Comparison of ENCODE assay signal across 1 cellular context in genomic region chr21:29300547-29301138, GRCh38.
TF ChIP-seq lines count a peak whose summit lies in the region.

No MANE protein-coding gene starts in this region.

TF ChIP-seq in HepG2, 621 proteins besides CTCF, POLR2A, EP300 and RAD21 (continued from another document):
- TF ChIP-seq EZH2 (conservative IDR thresholded peaks at IDR 0.05; ENCODE audit: low read depth, low read length) (no peak), THAP8 (CRISPR knock-in tag; IDR thresholded peaks at IDR 0.05; ENCODE audit: borderline replicate concordance) (no peak), ISL2 (CRISPR knock-in tag; IDR thresholded peaks at IDR 0.05) (no peak), NR3C1 (CRISPR knock-in tag; IDR thresholded peaks at IDR 0.05) (no peak), ZEB1 (IDR thresholded peaks at IDR 0.05; ENCODE audit: insufficient replicate concordance, low read depth) (no peak), ZSCAN5A (CRISPR knock-in tag; IDR thresholded peaks at IDR 0.05; ENCODE audit: borderline replicate concordance) (no peak), KAT8 (CRISPR knock-in tag; IDR thresholded peaks at IDR 0.05) (no peak), KDM2A (CRISPR knock-in tag; IDR thresholded peaks at IDR 0.05; ENCODE audit: borderline replicate concordance, low read depth) (no peak), SMC3 (IDR thresholded peaks at IDR 0.05; ENCODE audit: low read length) (no peak), DR1 (CRISPR knock-in tag; IDR thresholded peaks at IDR 0.05) (no peak), TMF1 (CRISPR knock-in tag; IDR thresholded peaks at IDR 0.05; ENCODE audit: low read depth) (no peak)
